In genomic region chr3:126510323-126510910, GRCh38 we compare ENCODE assay signal across 1 cellular context.
TF ChIP-seq lines count a peak whose summit lies in the region.

No MANE protein-coding gene starts in this region.

TF ChIP-seq in GM23338, 12 proteins besides CTCF, POLR2A, EP300 and RAD21:
- TF ChIP-seq NANOG (IDR thresholded peaks at IDR 0.05; ENCODE audit: borderline replicate concordance) (no peak), ETS1 (IDR thresholded peaks at IDR 0.05) (no peak), JUNB (IDR thresholded peaks at IDR 0.05; ENCODE audit: unreplicated experiment) (no peak), EZH2 (IDR thresholded peaks at IDR 0.05; ENCODE audit: low read depth, unreplicated experiment) (no peak), ZNF462 (CRISPR knock-in tag; IDR thresholded peaks at IDR 0.05) (no peak), STAT1 (IDR thresholded peaks at IDR 0.05; ENCODE audit: unreplicated experiment) (no peak), CREB1 (CRISPR knock-in tag; IDR thresholded peaks at IDR 0.05; ENCODE audit: low read depth) (no peak)
TF ChIP-seq in GM23338: peak in this region for 0.
